21 cellular contexts compared by ENCODE assay signal in genomic region chr4:188452097-188452496, GRCh38.
DNase-seq lines count a peak whose midpoint lies in the region; ATAC-seq, FAIRE-seq and TF ChIP-seq lines count a peak whose summit lies in the region.
"Had no signal": no experiment of that assay in that cellular context is flagged by ENCODE, and none has a peak within 500 bp of the region (broad histone marks: within the 10 kb centered on the region; RNA-seq: fewer than 3 reads in every experiment).

No MANE protein-coding gene starts in this region.

- H3K4me2 ChIP-seq in astrocyte (ENCODE audit: low read length) = no peak overlapping the region
- H3K4me2 ChIP-seq: SK-N-SH had no signal

- H3K9me3 Mint-ChIP-seq in astrocyte (ENCODE audit: unreplicated experiment) = peaks cover 2% of the 10 kb centered on the region

- FAIRE-seq in astrocyte (lab: Jason Lieb, UNC) = no peak
- FAIRE-seq: G401.6 had no signal

- H2AFZ ChIP-seq in astrocyte (ENCODE audit: low read depth, low read length) = no peak overlapping the region

- DNase-seq in cardiac muscle cell (ENCODE audit: low read depth in 1 of 2, low spot score in 1 of 2) (peak in 1 of 2 donors; percentile 50), Right ventricle myocardium inferior (ENCODE audit: missing footprints) (no peak), astrocyte (ENCODE audit: low read depth) (no peak), GM10248 (ENCODE audit: extremely low spot score) (no peak), tibial artery (no peak)
- DNase-seq: DND-41; Kasumi-1; MG63; NCI-H1048; NCI-H1436; NCI-H2029; NCI-H446 treated with DMSO at 0.1 percent for 48 hours; NK-92 treated with Interleukin-12 subunit alpha and Interleukin-12 subunit beta, amount 100 ng/mL, for 24 hours; SHP77; SK-N-SH had no signal

- H3K27me3 Mint-ChIP-seq in astrocyte (ENCODE audit: low read depth, unreplicated experiment) = no peaks in the 10 kb centered on the region

- H3K27me3 ChIP-seq in cardiac muscle cell (no peaks in the 10 kb centered on the region), astrocyte (ENCODE audit: insufficient read depth, low read length) (no peaks in the 10 kb centered on the region), iPS-15b (ENCODE audit: control insufficient read depth, insufficient read depth, low read length) (no peaks in the 10 kb centered on the region), tibial artery (no peaks in the 10 kb centered on the region)
- H3K27me3 ChIP-seq: MG63 had no signal

- H3K4me3 Mint-ChIP-seq in astrocyte (ENCODE audit: unreplicated experiment) = no peak overlapping the region
- H3K4me3 Mint-ChIP-seq: CD14-positive monocyte had no signal

- peak overlapping the region; percentile 68 for H3K27ac Mint-ChIP-seq in astrocyte (ENCODE audit: unreplicated experiment)
- H3K27ac Mint-ChIP-seq: CD14-positive monocyte had no signal

- intact Hi-C loops in Right ventricle myocardium inferior (cut with DNase I) (no loop called here), tibial artery (cut with DNase I; ENCODE audit: low total_unique reads) (no loop called here)

- no peaks in the 10 kb centered on the region for H4K20me1 ChIP-seq in astrocyte (ENCODE audit: insufficient read depth, low read length)

- H3K4me1 Mint-ChIP-seq in astrocyte (ENCODE audit: low read depth, unreplicated experiment) = peaks cover 17% of the 10 kb centered on the region
- H3K4me1 Mint-ChIP-seq: CD14-positive monocyte had no signal

- peaks cover 9% of the 10 kb centered on the region for H3K4me1 ChIP-seq in cardiac muscle cell (ENCODE audit: low read depth)
- no peaks in the 10 kb centered on the region for H3K4me1 ChIP-seq in astrocyte (ENCODE audit: insufficient read depth, low read length)
- H3K4me1 ChIP-seq in iPS-15b (ENCODE audit: control insufficient read depth, insufficient read depth, low read length) = peaks cover 3% of the 10 kb centered on the region
- no peaks in the 10 kb centered on the region for H3K4me1 ChIP-seq in tibial artery

- POLR2A ChIA-PET in GM10248 (lab: Yijun Ruan, JAX) = no interaction called here

- H3K36me3 ChIP-seq in cardiac muscle cell (no peaks in the 10 kb centered on the region), astrocyte (ENCODE audit: insufficient read depth, low read length) (no peaks in the 10 kb centered on the region), iPS-15b (ENCODE audit: control insufficient read depth, insufficient read depth, low read length) (no peaks in the 10 kb centered on the region), tibial artery (no peaks in the 10 kb centered on the region)
- H3K36me3 ChIP-seq: MG63 had no signal

- no peak overlapping the region for H3K9ac ChIP-seq in astrocyte (ENCODE audit: low read length)
- H3K9ac ChIP-seq in iPS-15b (ENCODE audit: low read depth, low read length) = peak overlapping the region; percentile 8
- H3K9ac ChIP-seq: SK-N-SH had no signal

- no peaks in the 10 kb centered on the region for H3K36me3 Mint-ChIP-seq in astrocyte (ENCODE audit: low read depth, unreplicated experiment)
- H3K36me3 Mint-ChIP-seq: CD14-positive monocyte had no signal

- no peak for ATAC-seq in Right ventricle myocardium inferior
- ATAC-seq in HG03025 (IDR thresholded peaks at IDR 0.05; ENCODE audit: low FRiP score, unreplicated experiment) = no peak
- no peak for ATAC-seq in GM21423 (IDR thresholded peaks at IDR 0.05; ENCODE audit: unreplicated experiment)

- no peak overlapping the region for H3K4me3 ChIP-seq in cardiac muscle cell
- H3K4me3 ChIP-seq in astrocyte (ENCODE audit: insufficient read depth, low read depth, low read length) = no peak overlapping the region
- no peak overlapping the region for H3K4me3 ChIP-seq in iPS-15b (ENCODE audit: low read depth, low read length)
- no peak overlapping the region for H3K4me3 ChIP-seq in tibial artery
- H3K4me3 ChIP-seq: MG63 had no signal

- no peaks in the 10 kb centered on the region for H3K79me2 ChIP-seq in astrocyte (ENCODE audit: insufficient read depth, low read length)

- CTCF ChIA-PET in GM10248 (lab: Yijun Ruan, JAX) = no interaction called here

- TF ChIP-seq CTCF in cardiac muscle cell (IDR thresholded peaks at IDR 0.05; ENCODE audit: low read depth, low read length) (no peak), astrocyte (IDR thresholded peaks at IDR 0.05; ENCODE audit: insufficient read depth, low read depth, low read length) (no peak), GM10248 (IDR thresholded peaks at IDR 0.05; ENCODE audit: control extremely low read depth, extremely low read depth, low read depth, missing control alignments) (no peak), tibial artery (IDR thresholded peaks at IDR 0.05) (no peak)

- H3K9me3 ChIP-seq in cardiac muscle cell (ENCODE audit: low read depth) (no peaks in the 10 kb centered on the region), astrocyte (ENCODE audit: insufficient read depth, low read depth, low read length) (no peaks in the 10 kb centered on the region), iPS-15b (ENCODE audit: control insufficient read depth, insufficient read depth, low read length) (no peaks in the 10 kb centered on the region), tibial artery (no peaks in the 10 kb centered on the region)
- H3K9me3 ChIP-seq: MG63, SK-N-SH had no signal

- H3K27ac ChIP-seq in cardiac muscle cell (peak overlapping the region; percentile 15), astrocyte (ENCODE audit: low read depth, low read length) (no peak overlapping the region), tibial artery (no peak overlapping the region)
- H3K27ac ChIP-seq: 22Rv1 had no signal
